Comparison of ENCODE assay signal across 8 cellular contexts in genomic region chr10:102743588-102744373, GRCh38. TPM values are rescaled to one million over a fixed set of nuclear protein-coding genes. Genes with fewer than 3 reads are reported as not detected.
DNase-seq lines count a peak whose midpoint lies in the region; ATAC-seq, FAIRE-seq and TF ChIP-seq lines count a peak whose summit lies in the region.

Gene WBP1L (plus strand): TSS chr10:102743948. CDS start chr10:102744054, 106 bp downstream.

- H3K4me3 Mint-ChIP-seq in activated naive CD8-positive, alpha-beta T cell treated with anti-CD3 and anti-CD28 coated beads, Interleukin-2, amount 50 U/mL, for 24 hours, result peak within 1 kb of the TSS; percentile 99

- H3K27me3 ChIP-seq in pancreas, result no peaks in the 10 kb centered on the region
- no peaks in the 10 kb centered on the region for H3K27me3 ChIP-seq in tibial artery

- no peaks in the 10 kb centered on the region for H3K27me3 Mint-ChIP-seq in activated naive CD8-positive, alpha-beta T cell treated with anti-CD3 and anti-CD28 coated beads, Interleukin-2, amount 50 U/mL, for 24 hours

- peak within 1 kb of the TSS; percentile 45 to 76 (median 68) for H3K27ac ChIP-seq in pancreas
- H3K27ac ChIP-seq in tibial artery, result peak within 1 kb of the TSS; percentile 94 to 96

- H3K4me3 ChIP-seq in pancreas (peak within 1 kb of the TSS; percentile 79 to 96 (median 91)), tibial artery (peak within 1 kb of the TSS; percentile 82 to 86)

- TF ChIP-seq CTCF in GM12873 (IDR thresholded peaks at IDR 0.05; ENCODE audit: insufficient read depth, low read depth, low read length, missing control alignments) (peak; percentile 5), pancreas (IDR thresholded peaks at IDR 0.05) (no peak), tibial artery (IDR thresholded peaks at IDR 0.05) (peak in 1 of 2 experiments; percentile 4)

- no peaks in the 10 kb centered on the region for H3K9me3 ChIP-seq in pancreas
- no peaks in the 10 kb centered on the region for H3K9me3 ChIP-seq in tibial artery

- no peaks in the 10 kb centered on the region for H3K36me3 ChIP-seq in pancreas
- H3K36me3 ChIP-seq in tibial artery, result no peaks in the 10 kb centered on the region

- H3K36me3 Mint-ChIP-seq in activated naive CD8-positive, alpha-beta T cell treated with anti-CD3 and anti-CD28 coated beads, Interleukin-2, amount 50 U/mL, for 24 hours (ENCODE audit: low read depth), result peaks cover 8% of the 10 kb centered on the region

- intact Hi-C loops in Right ventricle myocardium superior (cut with DNase I), result no loop called here
- intact Hi-C loops in pancreas (cut with DNase I), result no loop called here
- intact Hi-C loops in tibial artery (cut with DNase I; ENCODE audit: low total_unique reads), result loop anchor here (5.0 kb wide), 2 partner anchors 34 to 74 kb away; no protein-coding TSS in a partner anchor

- peak; percentile 98 for FAIRE-seq in pancreas (lab: Jason Lieb, UNC)

- WGBS in pancreas, 2 donors, result 1% methylated on average over 33 to 37 of the region's 37 CpGs

- peaks cover 6% of the 10 kb centered on the region for H3K9me3 Mint-ChIP-seq in activated naive CD8-positive, alpha-beta T cell treated with anti-CD3 and anti-CD28 coated beads, Interleukin-2, amount 50 U/mL, for 24 hours

- DNase-seq in NCI-H1417 treated with DMSO at 0.1 percent for 48 hours (lab: John Stamatoyannopoulos, UW) (peak; percentile 91), SW480 (ENCODE audit: low spot score) (peak; percentile 99), Right ventricle myocardium superior (peak; percentile 96), pancreas (peak; percentile 88 to 97 (median 96)), tibial artery (peak; percentile 98 to 99)
- peak; percentile 93 for DNase-seq in activated naive CD8-positive, alpha-beta T cell treated with anti-CD3 and anti-CD28 coated beads, Interleukin-2, amount 50 U/mL, for 24 hours

- H3K4me1 Mint-ChIP-seq in activated naive CD8-positive, alpha-beta T cell treated with anti-CD3 and anti-CD28 coated beads, Interleukin-2, amount 50 U/mL, for 24 hours, result peaks cover 56% of the 10 kb centered on the region

- peak; percentile 97 for ATAC-seq in HG02763 (IDR thresholded peaks at IDR 0.05; ENCODE audit: unreplicated experiment)
- peak; percentile 97 for ATAC-seq in activated naive CD8-positive, alpha-beta T cell treated with anti-CD3 and anti-CD28 coated beads, Interleukin-2, amount 50 U/mL, for 24 hours
- ATAC-seq in Right ventricle myocardium superior (ENCODE audit: poor library complexity), result peak; percentile 98
- ATAC-seq in pancreas, result peak; percentile 95 to 98 (median 95)

- H3K4me1 ChIP-seq in pancreas (peaks cover 14 to 21% (median 16%) of the 10 kb centered on the region in 3 donors), tibial artery (peaks cover 0 to 49% (median 9%) of the 10 kb centered on the region in 4 donors)

- H3K27ac Mint-ChIP-seq in activated naive CD8-positive, alpha-beta T cell treated with anti-CD3 and anti-CD28 coated beads, Interleukin-2, amount 50 U/mL, for 24 hours, result peak within 1 kb of the TSS; percentile 93

RNA-seq across cellular contexts. Expression of gene WBP1L, which starts in this region (rescaled TPM):
- 19.7 TPM for total RNA-seq in Right ventricle myocardium superior
- 10 to 100 TPM in 5 of 6 donors, 1 to 10 TPM in 1; 9.0 to 27.3 (median 12.1) TPM for total RNA-seq in pancreas
- 10 to 100 TPM; 10.5 to 11.0 TPM for polyA plus RNA-seq in pancreas

Comparison
In these comparisons a context has a peak if more than half of its experiments do, and no peak if none do; other contexts are left out.
1. Peak in every context shown above with its lines: DNase-seq, ATAC-seq, H3K4me3 ChIP-seq and H3K27ac ChIP-seq.